In genomic region chr6:105628156-105628860, GRCh38 we compare ENCODE assay signal across 23 cellular contexts.
DNase-seq lines count a peak whose midpoint lies in the region; ATAC-seq and TF ChIP-seq lines count a peak whose summit lies in the region.
"Had no signal": no experiment of that assay in that cellular context is flagged by ENCODE, and none has a peak within 500 bp of the region (broad histone marks: within the 10 kb centered on the region; RNA-seq: fewer than 3 reads in every experiment).

No MANE protein-coding gene starts in this region.

- CTCF ChIA-PET in activated CD4-positive, alpha-beta memory T cell treated with anti-CD3 and anti-CD28 coated beads, Interleukin-2, amount 10 ng/mL, durations not matched to agents 7 days and 5 days (lab: Charles Lee): no interaction called here
- CTCF ChIA-PET in activated CD4-positive, alpha-beta memory T cell treated with anti-CD3 and anti-CD28 coated beads for 36 hours (lab: Charles Lee): no interaction called here

- no peaks in the 10 kb centered on the region for H3K4me1 ChIP-seq in urinary bladder (ENCODE audit: insufficient read depth)
- H3K4me1 ChIP-seq in ovary (ENCODE audit: insufficient read depth): peaks cover 5% of the 10 kb centered on the region

- DNase-seq in activated CD4-positive, alpha-beta memory T cell treated with anti-CD3 and anti-CD28 coated beads, Interleukin-2, amount 10 ng/mL, durations not matched to agents 7 days and 5 days: no peak
- no peak for DNase-seq in activated CD4-positive, alpha-beta memory T cell treated with anti-CD3 and anti-CD28 coated beads for 36 hours
- no peak for DNase-seq in T-helper 2 cell treated with Interferon-gamma antibody and Interleukin-4, amounts not matched to agents 5 μg/mL and 100 μg/mL, for 36 hours (ENCODE audit: low spot score)
- peak; percentile 43 for DNase-seq in fibroblast of villous mesenchyme (ENCODE audit: low read depth)
- no peak for DNase-seq in ovary
- DNase-seq: Caco-2; CD4-positive, CD25-positive, alpha-beta regulatory T cell; GOT3; KG1; NCI-H1417; NCI-H187 treated with DMSO at 0.1 percent for 48 hours; NCI-H226; NCI-H524; NCI-H82; OCI-M1; SHP77 treated with DMSO at 0.1 percent for 48 hours had no signal

- TF ChIP-seq CTCF in fibroblast of villous mesenchyme (IDR thresholded peaks at IDR 0.05; ENCODE audit: insufficient read depth, low read depth, low read length) (no peak), ovary (IDR thresholded peaks at IDR 0.05) (no peak)

- no peak for TF ChIP-seq EP300 in ovary (IDR thresholded peaks at IDR 0.05)

- H3K27ac Mint-ChIP-seq in activated CD4-positive, alpha-beta memory T cell treated with anti-CD3 and anti-CD28 coated beads, Interleukin-2, amount 10 ng/mL, durations not matched to agents 7 days and 5 days: peak overlapping the region; percentile 8
- no peak overlapping the region for H3K27ac Mint-ChIP-seq in activated CD4-positive, alpha-beta memory T cell treated with anti-CD3 and anti-CD28 coated beads for 36 hours
- H3K27ac Mint-ChIP-seq in T-helper 2 cell treated with Interferon-gamma antibody and Interleukin-4, amounts not matched to agents 5 μg/mL and 100 μg/mL, for 36 hours: peak overlapping the region; percentile 49
- H3K27ac Mint-ChIP-seq: B cell; CD4-positive, CD25-positive, alpha-beta regulatory T cell had no signal

- no peaks in the 10 kb centered on the region for H3K9me3 ChIP-seq in ovary
- H3K9me3 ChIP-seq: Caco-2 had no signal

- POLR2A ChIA-PET in activated CD4-positive, alpha-beta memory T cell treated with anti-CD3 and anti-CD28 coated beads, Interleukin-2, amount 10 ng/mL, durations not matched to agents 7 days and 5 days (lab: Charles Lee): interaction anchor here (1.2 kb wide), 1 partner anchor 27 kb away, joined by 3 read pairs; no protein-coding TSS in a partner anchor
- POLR2A ChIA-PET in activated CD4-positive, alpha-beta memory T cell treated with anti-CD3 and anti-CD28 coated beads for 36 hours (lab: Charles Lee): no interaction called here

- no peaks in the 10 kb centered on the region for H3K27me3 ChIP-seq in ovary

- 68% methylated on average over 7 of the region's 7 CpGs for WGBS in urinary bladder
- 28 to 33% (median 29%) methylated on average over 7 of the region's 7 CpGs for WGBS in ovary, 3 donors

- H3K27me3 Mint-ChIP-seq in activated CD4-positive, alpha-beta memory T cell treated with anti-CD3 and anti-CD28 coated beads, Interleukin-2, amount 10 ng/mL, durations not matched to agents 7 days and 5 days: peaks cover 4% of the 10 kb centered on the region
- peaks cover 16% of the 10 kb centered on the region for H3K27me3 Mint-ChIP-seq in activated CD4-positive, alpha-beta memory T cell treated with anti-CD3 and anti-CD28 coated beads for 36 hours
- H3K27me3 Mint-ChIP-seq in T-helper 2 cell treated with Interferon-gamma antibody and Interleukin-4, amounts not matched to agents 5 μg/mL and 100 μg/mL, for 36 hours (ENCODE audit: low read depth): no peaks in the 10 kb centered on the region

- H3K4me3 Mint-ChIP-seq in activated CD4-positive, alpha-beta memory T cell treated with anti-CD3 and anti-CD28 coated beads, Interleukin-2, amount 10 ng/mL, durations not matched to agents 7 days and 5 days: no peak overlapping the region
- H3K4me3 Mint-ChIP-seq in activated CD4-positive, alpha-beta memory T cell treated with anti-CD3 and anti-CD28 coated beads for 36 hours: no peak overlapping the region
- H3K4me3 Mint-ChIP-seq in T-helper 2 cell treated with Interferon-gamma antibody and Interleukin-4, amounts not matched to agents 5 μg/mL and 100 μg/mL, for 36 hours: no peak overlapping the region
- H3K4me3 Mint-ChIP-seq: B cell; CD4-positive, CD25-positive, alpha-beta regulatory T cell had no signal

- H3K27ac ChIP-seq in urinary bladder (ENCODE audit: low read depth) (peak overlapping the region; percentile 76), ovary (no peak overlapping the region)

- H3K36me3 ChIP-seq in urinary bladder (ENCODE audit: insufficient read depth) (no peaks in the 10 kb centered on the region), ovary (no peaks in the 10 kb centered on the region)

- peaks cover 43% of the 10 kb centered on the region for H3K9me3 Mint-ChIP-seq in activated CD4-positive, alpha-beta memory T cell treated with anti-CD3 and anti-CD28 coated beads, Interleukin-2, amount 10 ng/mL, durations not matched to agents 7 days and 5 days
- H3K9me3 Mint-ChIP-seq in activated CD4-positive, alpha-beta memory T cell treated with anti-CD3 and anti-CD28 coated beads for 36 hours: peaks cover 6% of the 10 kb centered on the region
- peaks cover 58% of the 10 kb centered on the region for H3K9me3 Mint-ChIP-seq in T-helper 2 cell treated with Interferon-gamma antibody and Interleukin-4, amounts not matched to agents 5 μg/mL and 100 μg/mL, for 36 hours

- H3K4me3 ChIP-seq in fibroblast of villous mesenchyme (ENCODE audit: low read depth, low read length) (no peak overlapping the region), urinary bladder (ENCODE audit: low read depth, low read length) (no peak overlapping the region), ovary (no peak overlapping the region)
- H3K4me3 ChIP-seq: GM12878 had no signal

- peaks cover 61% of the 10 kb centered on the region for H3K36me3 Mint-ChIP-seq in activated CD4-positive, alpha-beta memory T cell treated with anti-CD3 and anti-CD28 coated beads, Interleukin-2, amount 10 ng/mL, durations not matched to agents 7 days and 5 days (ENCODE audit: low read depth)
- H3K36me3 Mint-ChIP-seq in activated CD4-positive, alpha-beta memory T cell treated with anti-CD3 and anti-CD28 coated beads for 36 hours: peaks cover 2% of the 10 kb centered on the region
- H3K36me3 Mint-ChIP-seq in T-helper 2 cell treated with Interferon-gamma antibody and Interleukin-4, amounts not matched to agents 5 μg/mL and 100 μg/mL, for 36 hours (ENCODE audit: low read depth): peaks cover 21% of the 10 kb centered on the region

- intact Hi-C loops in activated CD4-positive, alpha-beta memory T cell treated with anti-CD3 and anti-CD28 coated beads for 36 hours (cut with micrococcal nuclease): no loop called here
- intact Hi-C loops in ovary (cut with DNase I): no loop called here

- no peak for TF ChIP-seq POLR2A in ovary (IDR thresholded peaks at IDR 0.05)

- H3K4me1 Mint-ChIP-seq in activated CD4-positive, alpha-beta memory T cell treated with anti-CD3 and anti-CD28 coated beads, Interleukin-2, amount 10 ng/mL, durations not matched to agents 7 days and 5 days: peaks cover 44% of the 10 kb centered on the region
- peaks cover 22% of the 10 kb centered on the region for H3K4me1 Mint-ChIP-seq in activated CD4-positive, alpha-beta memory T cell treated with anti-CD3 and anti-CD28 coated beads for 36 hours (ENCODE audit: low read depth)
- H3K4me1 Mint-ChIP-seq in T-helper 2 cell treated with Interferon-gamma antibody and Interleukin-4, amounts not matched to agents 5 μg/mL and 100 μg/mL, for 36 hours (ENCODE audit: low read depth): peaks cover 25% of the 10 kb centered on the region
- H3K4me1 Mint-ChIP-seq: B cell had no signal

- ATAC-seq in HG02678 (IDR thresholded peaks at IDR 0.05; ENCODE audit: unreplicated experiment): no peak
- ATAC-seq in HG02571 (IDR thresholded peaks at IDR 0.05; ENCODE audit: unreplicated experiment): no peak
- ATAC-seq: GM12878, HCT116, HepG2 had no signal
